Comparison of ENCODE assay signal across 1 cellular context in the genomic region with DNA sequence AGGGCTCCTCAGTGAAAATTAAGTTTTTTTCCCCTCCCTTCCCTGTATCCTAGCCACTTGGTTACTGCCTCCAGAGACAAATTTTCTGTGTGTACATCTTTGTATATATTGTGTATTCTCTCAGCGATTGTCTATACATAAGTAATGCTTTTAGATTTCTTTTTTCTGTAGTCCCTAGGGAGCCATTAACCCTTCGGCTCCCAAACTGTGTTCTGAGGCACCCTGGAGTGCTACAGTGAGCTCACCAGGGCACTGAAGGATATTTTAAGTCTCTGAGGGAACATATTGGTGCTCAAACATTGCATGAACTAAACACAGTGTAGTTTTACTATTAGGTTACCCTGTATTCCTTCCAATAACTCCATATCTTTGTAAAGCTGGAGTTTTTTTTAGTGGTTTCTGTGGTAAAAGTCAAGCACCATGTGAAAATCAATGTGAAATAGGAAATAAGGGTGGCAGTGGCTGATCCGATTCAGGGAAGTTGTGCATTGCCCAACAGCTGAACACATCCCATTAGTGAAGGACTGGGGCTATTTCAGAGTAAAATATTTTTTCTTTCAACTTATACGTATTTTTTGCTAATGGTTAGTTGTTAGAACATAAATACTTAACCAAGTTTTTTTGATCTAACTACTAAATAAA.
TF ChIP-seq lines count a peak whose summit lies in the region.

No MANE protein-coding gene starts in this region.

TF ChIP-seq in HEK293, 187 proteins besides CTCF, POLR2A, EP300 and RAD21:
- TF ChIP-seq, protein P1, sequence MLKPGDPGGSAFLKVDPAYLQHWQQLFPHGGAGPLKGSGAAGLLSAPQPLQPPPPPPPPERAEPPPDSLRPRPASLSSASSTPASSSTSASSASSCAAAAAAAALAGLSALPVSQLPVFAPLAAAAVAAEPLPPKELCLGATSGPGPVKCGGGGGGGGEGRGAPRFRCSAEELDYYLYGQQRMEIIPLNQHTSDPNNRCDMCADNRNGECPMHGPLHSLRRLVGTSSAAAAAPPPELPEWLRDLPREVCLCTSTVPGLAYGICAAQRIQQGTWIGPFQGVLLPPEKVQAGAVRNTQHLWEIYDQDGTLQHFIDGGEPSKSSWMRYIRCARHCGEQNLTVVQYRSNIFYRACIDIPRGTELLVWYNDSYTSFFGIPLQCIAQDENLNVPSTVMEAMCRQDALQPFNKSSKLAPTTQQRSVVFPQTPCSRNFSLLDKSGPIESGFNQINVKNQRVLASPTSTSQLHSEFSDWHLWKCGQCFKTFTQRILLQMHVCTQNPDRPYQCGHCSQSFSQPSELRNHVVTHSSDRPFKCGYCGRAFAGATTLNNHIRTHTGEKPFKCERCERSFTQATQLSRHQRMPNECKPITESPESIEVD (tag by site-specific recombination; IDR thresholded peaks at IDR 0.05): 0 out of 2 replicates have a peak, but pooled peaks have one; percentile 4
- TF ChIP-seq GLIS1 (tag by site-specific recombination; IDR thresholded peaks at IDR 0.05) (no peak), ZNF211 (tag by site-specific recombination; IDR thresholded peaks at IDR 0.05; ENCODE audit: low read depth) (no peak)
